Comparison of ENCODE assay signal across 12 cellular contexts in genomic region chr12:26369588-26369987, GRCh38.
DNase-seq lines count a peak whose midpoint lies in the region; ATAC-seq, FAIRE-seq and TF ChIP-seq lines count a peak whose summit lies in the region.
"Had no signal": no experiment of that assay in that cellular context is flagged by ENCODE, and none has a peak within 500 bp of the region (broad histone marks: within the 10 kb centered on the region; RNA-seq: fewer than 3 reads in every experiment).

No MANE protein-coding gene starts in this region.

- SMC1A ChIA-PET in GM12878 (lab: Charles Lee; ENCODE audit: uncharacterized antibody, unreplicated experiment) = interaction anchor here (0.5 to 1.4 kb wide), 5 partner anchors 9 to 214 kb away, joined by 3 to 5 read pairs (median 3); no protein-coding TSS in a partner anchor

- ATAC-seq in GM12878 = peak; percentile 30; the same call in 1 of the 3 replicates
- ATAC-seq in activated CD8-positive, alpha-beta memory T cell treated with anti-CD3 and anti-CD28 coated beads, Interleukin-2, amount 10 ng/mL, durations not matched to agents 7 days and 5 days = no peak

- POLR2A ChIA-PET in GM12878 (lab: Charles Lee) = interaction anchor here (0.5 kb wide), 1 partner anchor 194 kb away, joined by 4 read pairs; no protein-coding TSS in a partner anchor

- no peak for TF ChIP-seq EP300 in GM12878 (IDR thresholded peaks at IDR 0.05; ENCODE audit: borderline replicate concordance in 1 of 2, control insufficient read depth in 1 of 2, low read depth in 2 of 2, low read length in 2 of 2)

- RAD21 ChIA-PET in GM12878 (lab: Charles Lee; ENCODE audit: unreplicated experiment) = interaction anchor here (1.3 kb wide), 1 partner anchor 246 kb away, joined by 3 read pairs; no protein-coding TSS in a partner anchor

- no peak for FAIRE-seq in GM12878 (lab: Jason Lieb, UNC)

- H3K27ac ChIP-seq in ACC112 (ENCODE audit: low read depth, low read length) = peak overlapping the region; percentile 45; the same call in 1 of the 2 replicates
- H3K27ac ChIP-seq in GM12878 (ENCODE audit: control insufficient read depth, insufficient read depth) = no peak overlapping the region

- H3K4me2 ChIP-seq in GM12878 (ENCODE audit: control insufficient read depth, insufficient read depth) = no peak overlapping the region

- H3K4me3 ChIP-seq in ACC112 (ENCODE audit: low read depth, low read length) = no peak overlapping the region
- H3K4me3 ChIP-seq in GM12878 = no peak overlapping the region

- no peaks in the 10 kb centered on the region for H3K4me1 Mint-ChIP-seq in activated CD8-positive, alpha-beta memory T cell treated with anti-CD3 and anti-CD28 coated beads, Interleukin-2, amount 10 ng/mL, durations not matched to agents 7 days and 5 days
- H3K4me1 Mint-ChIP-seq: CD4-positive, alpha-beta memory T cell; neural crest cell had no signal

- in situ Hi-C loops in GM12878 (cut with MboI) = no loop called here

- no peaks in the 10 kb centered on the region for H3K79me2 ChIP-seq in ACC112 (ENCODE audit: control insufficient read depth, insufficient read depth, low read length, unreplicated experiment)
- H3K79me2 ChIP-seq in GM12878 (ENCODE audit: control insufficient read depth, insufficient read depth, low read length) = no peaks in the 10 kb centered on the region

- H3K27me3 ChIP-seq in ACC112 (ENCODE audit: insufficient read depth, low read length) (no peaks in the 10 kb centered on the region), GM12878 (replicated peaks in 1 of 2; ENCODE audit: control insufficient read depth in 2 of 2, insufficient read depth in 2 of 2, low read length in 1 of 2) (no peaks in the 10 kb centered on the region)

- CTCF ChIA-PET in GM12878 (lab: Yijun Ruan, JAX) = interaction anchor here (0.8 kb wide), 2 partner anchors 8 to 276 kb away, joined by 3 to 4 read pairs; no protein-coding TSS in a partner anchor
- CTCF ChIA-PET in activated CD8-positive, alpha-beta memory T cell treated with anti-CD3 and anti-CD28 coated beads, Interleukin-2, amount 10 ng/mL, durations not matched to agents 7 days and 5 days (lab: Charles Lee) = no interaction called here

- WGBS in GM12878 (ENCODE audit: insufficient coverage, insufficient replicate concordance, low lambda C conversion rate, missing lambda C conversion rate) = 23% methylated on average over 4 of the region's 4 CpGs

- H3K4me1 ChIP-seq in ACC112 (ENCODE audit: control insufficient read depth, insufficient read depth, low read length, unreplicated experiment) (peaks cover 10% of the 10 kb centered on the region), GM12878 (ENCODE audit: control insufficient read depth, insufficient read depth, low read length) (no peaks in the 10 kb centered on the region)

- DNase-seq in HK-2 (ENCODE audit: unreplicated experiment) = peak; percentile 46
- no peak for DNase-seq in GM12878 (ENCODE audit: low read depth, low spot score)
- DNase-seq in kidney glomerular epithelial cell (lab: John Stamatoyannopoulos, UW) = peak; percentile 61
- no peak for DNase-seq in KG1 (lab: John Stamatoyannopoulos, UW)
- DNase-seq in stimulated activated CD4-positive, alpha-beta T cell treated with anti-CD3 and anti-CD28 coated beads, Interleukin-15, amount 100 ng/mL, for 24 hours = no peak
- no peak for DNase-seq in NCI-H524 treated with DMSO at 0.1 percent for 48 hours (lab: John Stamatoyannopoulos, UW)
- no peak for DNase-seq in activated CD8-positive, alpha-beta memory T cell treated with anti-CD3 and anti-CD28 coated beads, Interleukin-2, amount 10 ng/mL, durations not matched to agents 7 days and 5 days
- DNase-seq: CD4-positive, alpha-beta memory T cell; NCI-H1417 treated with DMSO at 0.1 percent for 48 hours; T-helper 1 cell had no signal

- BruUV-seq in GM12878 (replicated peaks; lab: Mats Ljungman, UMichigan) = no TSS peak

- intact Hi-C loops in GM12878 (cut with micrococcal nuclease; ENCODE audit: unreplicated experiment) = no loop called here

- H2AFZ ChIP-seq in ACC112 (ENCODE audit: low read length, unreplicated experiment) = peak overlapping the region; percentile 19
- no peak overlapping the region for H2AFZ ChIP-seq in GM12878 (ENCODE audit: control insufficient read depth, low read depth, low read length)

- H3K9me3 Mint-ChIP-seq in activated CD8-positive, alpha-beta memory T cell treated with anti-CD3 and anti-CD28 coated beads, Interleukin-2, amount 10 ng/mL, durations not matched to agents 7 days and 5 days (ENCODE audit: low read depth) = no peaks in the 10 kb centered on the region
- H3K9me3 Mint-ChIP-seq: CD4-positive, alpha-beta memory T cell; neural crest cell had no signal

- no peak overlapping the region for H3K27ac Mint-ChIP-seq in activated CD8-positive, alpha-beta memory T cell treated with anti-CD3 and anti-CD28 coated beads, Interleukin-2, amount 10 ng/mL, durations not matched to agents 7 days and 5 days

- no peaks in the 10 kb centered on the region for H3K36me3 Mint-ChIP-seq in activated CD8-positive, alpha-beta memory T cell treated with anti-CD3 and anti-CD28 coated beads, Interleukin-2, amount 10 ng/mL, durations not matched to agents 7 days and 5 days

- no peak for TF ChIP-seq CTCF in GM12878 (IDR thresholded peaks at IDR 0.05 in 2 of 3, conservative IDR thresholded peaks at IDR 0.05 in 1 of 3; ENCODE audit: control insufficient read depth in 2 of 3, extremely low read depth in 1 of 3, insufficient read depth in 1 of 3, low read depth in 3 of 3, low read length in 3 of 3)

- H3K9me3 ChIP-seq in GM12878 (replicated peaks; ENCODE audit: control insufficient read depth, insufficient read depth, low read length) = no peaks in the 10 kb centered on the region

- no peak overlapping the region for H3K9ac ChIP-seq in GM12878 (ENCODE audit: control insufficient read depth, insufficient read depth, low read length)

- no peaks in the 10 kb centered on the region for H3K27me3 Mint-ChIP-seq in activated CD8-positive, alpha-beta memory T cell treated with anti-CD3 and anti-CD28 coated beads, Interleukin-2, amount 10 ng/mL, durations not matched to agents 7 days and 5 days
- H3K27me3 Mint-ChIP-seq: CD4-positive, alpha-beta memory T cell had no signal

- H3K4me3 Mint-ChIP-seq in activated CD8-positive, alpha-beta memory T cell treated with anti-CD3 and anti-CD28 coated beads, Interleukin-2, amount 10 ng/mL, durations not matched to agents 7 days and 5 days = no peak overlapping the region
- H3K4me3 Mint-ChIP-seq: CD4-positive, alpha-beta memory T cell; neural crest cell had no signal

- TF ChIP-seq POLR2A in GM12878 (IDR thresholded peaks at IDR 0.05; ENCODE audit: low read depth, low read length) = no peak

- no peaks in the 10 kb centered on the region for H4K20me1 ChIP-seq in GM12878 (ENCODE audit: control insufficient read depth, insufficient read depth)

- no peak for TF ChIP-seq RAD21 in GM12878 (IDR thresholded peaks at IDR 0.05; ENCODE audit: insufficient read depth, low read depth, low read length)

- H3K36me3 ChIP-seq in ACC112 (ENCODE audit: insufficient read depth, low read length) = no peaks in the 10 kb centered on the region
- H3K36me3 ChIP-seq in GM12878 (ENCODE audit: control insufficient read depth in 2 of 2, insufficient read depth in 2 of 2, low read length in 1 of 2) = no peaks in the 10 kb centered on the region

TF ChIP-seq in GM12878, 131 proteins besides CTCF, POLR2A, EP300 and RAD21 (continues in another document):
- TF ChIP-seq CHD4 (IDR thresholded peaks at IDR 0.05) (no peak), RFX5 (IDR thresholded peaks at IDR 0.05; ENCODE audit: low read depth, low read length) (no peak)
- TF ChIP-seq, protein P1, sequence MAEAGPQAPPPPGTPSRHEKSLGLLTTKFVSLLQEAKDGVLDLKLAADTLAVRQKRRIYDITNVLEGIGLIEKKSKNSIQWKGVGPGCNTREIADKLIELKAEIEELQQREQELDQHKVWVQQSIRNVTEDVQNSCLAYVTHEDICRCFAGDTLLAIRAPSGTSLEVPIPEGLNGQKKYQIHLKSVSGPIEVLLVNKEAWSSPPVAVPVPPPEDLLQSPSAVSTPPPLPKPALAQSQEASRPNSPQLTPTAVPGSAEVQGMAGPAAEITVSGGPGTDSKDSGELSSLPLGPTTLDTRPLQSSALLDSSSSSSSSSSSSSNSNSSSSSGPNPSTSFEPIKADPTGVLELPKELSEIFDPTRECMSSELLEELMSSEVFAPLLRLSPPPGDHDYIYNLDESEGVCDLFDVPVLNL (IDR thresholded peaks at IDR 0.05; ENCODE audit: low read depth, low read length) = no peak
- TF ChIP-seq, protein P2, sequence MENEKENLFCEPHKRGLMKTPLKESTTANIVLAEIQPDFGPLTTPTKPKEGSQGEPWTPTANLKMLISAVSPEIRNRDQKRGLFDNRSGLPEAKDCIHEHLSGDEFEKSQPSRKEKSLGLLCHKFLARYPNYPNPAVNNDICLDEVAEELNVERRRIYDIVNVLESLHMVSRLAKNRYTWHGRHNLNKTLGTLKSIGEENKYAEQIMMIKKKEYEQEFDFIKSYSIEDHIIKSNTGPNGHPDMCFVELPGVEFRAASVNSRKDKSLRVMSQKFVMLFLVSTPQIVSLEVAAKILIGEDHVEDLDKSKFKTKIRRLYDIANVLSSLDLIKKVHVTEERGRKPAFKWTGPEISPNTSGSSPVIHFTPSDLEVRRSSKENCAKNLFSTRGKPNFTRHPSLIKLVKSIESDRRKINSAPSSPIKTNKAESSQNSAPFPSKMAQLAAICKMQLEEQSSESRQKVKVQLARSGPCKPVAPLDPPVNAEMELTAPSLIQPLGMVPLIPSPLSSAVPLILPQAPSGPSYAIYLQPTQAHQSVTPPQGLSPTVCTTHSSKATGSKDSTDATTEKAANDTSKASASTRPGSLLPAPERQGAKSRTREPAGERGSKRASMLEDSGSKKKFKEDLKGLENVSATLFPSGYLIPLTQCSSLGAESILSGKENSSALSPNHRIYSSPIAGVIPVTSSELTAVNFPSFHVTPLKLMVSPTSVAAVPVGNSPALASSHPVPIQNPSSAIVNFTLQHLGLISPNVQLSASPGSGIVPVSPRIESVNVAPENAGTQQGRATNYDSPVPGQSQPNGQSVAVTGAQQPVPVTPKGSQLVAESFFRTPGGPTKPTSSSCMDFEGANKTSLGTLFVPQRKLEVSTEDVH (IDR thresholded peaks at IDR 0.05; ENCODE audit: low read depth, partially characterized antibody) = no peak

Comparison
In these comparisons a context has a peak if more than half of its experiments do, and no peak if none do; other contexts are left out.
1. DNase-seq: peak in HK-2 (single experiment) and kidney glomerular epithelial cell (single experiment); none in GM12878 (single experiment), KG1 (single experiment), stimulated activated CD4-positive, alpha-beta T cell treated with anti-CD3 and anti-CD28 coated beads, Interleukin-15, amount 100 ng/mL, for 24 hours (single experiment), NCI-H524 treated with DMSO at 0.1 percent for 48 hours (single experiment) and activated CD8-positive, alpha-beta memory T cell treated with anti-CD3 and anti-CD28 coated beads, Interleukin-2, amount 10 ng/mL, durations not matched to agents 7 days and 5 days (single experiment).